ENCODE assay signal across 8 cellular contexts in the genomic region with DNA sequence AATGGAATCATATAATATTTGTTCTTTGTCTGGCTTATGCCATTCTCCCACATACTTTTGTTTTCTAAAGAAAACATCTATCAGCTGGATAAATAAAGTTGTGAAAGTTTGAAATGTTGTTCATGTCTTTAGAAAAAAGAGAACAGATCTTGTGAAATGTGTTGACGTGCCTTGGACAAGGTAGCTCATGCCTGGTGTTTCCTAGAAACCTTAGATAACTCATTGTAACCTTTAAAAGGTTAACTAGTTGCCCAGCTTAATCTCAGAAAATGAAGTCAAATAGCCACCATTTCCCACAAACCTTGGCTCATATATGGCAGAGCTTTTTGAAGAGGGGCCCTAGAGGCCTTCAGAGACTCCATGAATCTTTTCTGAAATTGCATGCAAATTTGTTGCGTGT. TPM values are rescaled to one million over a fixed set of nuclear protein-coding genes. Genes with fewer than 3 reads are reported as not detected.
"Had no signal": no experiment of that assay in that cellular context is flagged by ENCODE, and none has a peak within 500 bp of the region (broad histone marks: within the 10 kb centered on the region; RNA-seq: fewer than 3 reads in every experiment).

No MANE protein-coding gene starts in this region.

- DNase-seq: GDM1, GF-D8 had no signal

- FAIRE-seq: G401.6, GM12878, GM12891, GM12892, GM18507, GM19239 had no signal

- ATAC-seq: GM12878 had no signal

- H3K4me3 ChIP-seq: GM12878 had no signal

RNA-seq across cellular contexts. Expression of a gene that starts 15.3 kb away (rescaled TPM):
- total RNA-seq: GM12878 had no signal
